ENCODE assay signal across 8 cellular contexts in the genomic region with DNA sequence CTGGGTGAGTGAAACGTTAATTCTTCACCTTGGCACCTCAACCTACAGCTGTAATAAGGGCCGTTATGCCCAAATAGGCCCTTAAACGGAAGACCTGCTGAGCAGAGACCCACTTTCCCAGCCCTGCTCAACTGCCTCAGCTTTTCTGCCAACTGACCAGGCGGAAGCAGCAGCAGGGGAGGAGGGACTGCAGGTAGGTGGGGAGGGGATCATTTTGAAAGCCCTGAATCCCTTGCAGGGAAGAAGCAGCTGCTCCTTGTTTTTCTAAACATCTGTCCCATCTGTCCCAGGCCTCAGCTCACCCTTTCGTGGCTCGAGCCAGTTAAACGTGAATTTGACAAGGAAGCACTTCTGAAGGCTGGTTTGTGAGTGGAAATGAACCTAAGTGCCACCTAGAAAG. TPM values are rescaled to one million over a fixed set of nuclear protein-coding genes. Genes with fewer than 3 reads are reported as not detected.
DNase-seq lines count a peak whose midpoint lies in the region; ATAC-seq and TF ChIP-seq lines count a peak whose summit lies in the region.

No MANE protein-coding gene starts in this region.

- H3K4me1 ChIP-seq in SK-N-SH (ENCODE audit: control insufficient read depth in 1 of 2, insufficient read depth in 2 of 2, low read depth in 1 of 2, low read length in 1 of 2) (peaks cover 0 to 4% of the 10 kb centered on the region in 2 experiments; a peak in 2 of 4 replicates), iPS DF 6.9 (ENCODE audit: control insufficient read depth, insufficient read depth, low read length) (peaks cover 4% of the 10 kb centered on the region; the same call in 1 of the 2 replicates)

- DNase-seq in SK-N-SH (no peak), T-cell (no peak), iPS DF 6.9 (ENCODE audit: low read depth, low spot score) (peak; percentile 29), NCI-H446 treated with DMSO at 0.1 percent for 48 hours (lab: John Stamatoyannopoulos, UW) (no peak), NCI-H1694 treated with DMSO at 0.1 percent for 48 hours (lab: John Stamatoyannopoulos, UW) (no peak)
- no peak for DNase-seq in stimulated activated naive B cell treated with anti-CD40 and anti-IgM and Interleukin-4, amounts not matched to agents 10 μg/mL and 1 μg/mL and 100 μg/mL, for 72 hours

- H3K4me3 ChIP-seq in SK-N-SH (ENCODE audit: low read depth in 2 of 2, low read length in 1 of 2) = no peak overlapping the region
- H3K4me3 ChIP-seq in iPS DF 6.9 (ENCODE audit: low read length) = no peak overlapping the region

- 95% methylated on average over 7 of the region's 7 CpGs for WGBS in SK-N-SH (ENCODE audit: low lambda C conversion rate)
- no CpG with 5 or more reads among the region's 7 CpGs for WGBS in iPS DF 6.9 (ENCODE audit: insufficient coverage, insufficient read length)

- no peaks in the 10 kb centered on the region for H3K9me3 Mint-ChIP-seq in T-cell
- H3K9me3 Mint-ChIP-seq in stimulated activated naive B cell treated with anti-CD40 and anti-IgM and Interleukin-4, amounts not matched to agents 10 μg/mL and 1 μg/mL and 100 μg/mL, for 72 hours = peaks cover 0 to 1% of the 10 kb centered on the region in 2 donors

- peak overlapping the region in 1 of 2 donors; percentile 93 for H3K27ac Mint-ChIP-seq in T-cell
- peak overlapping the region; percentile 96 for H3K27ac Mint-ChIP-seq in stimulated activated naive B cell treated with anti-CD40 and anti-IgM and Interleukin-4, amounts not matched to agents 10 μg/mL and 1 μg/mL and 100 μg/mL, for 72 hours

- peaks cover 36% of the 10 kb centered on the region for H3K79me2 ChIP-seq in SK-N-SH (ENCODE audit: insufficient read depth)

- H3K36me3 ChIP-seq in SK-N-SH (replicated peaks in 1 of 2; ENCODE audit: control insufficient read depth in 1 of 2, insufficient read depth in 2 of 2, low read length in 1 of 2) (no peaks in the 10 kb centered on the region), iPS DF 6.9 (ENCODE audit: control insufficient read depth, insufficient read depth, low read length) (no peaks in the 10 kb centered on the region)

- H3K27me3 Mint-ChIP-seq in T-cell = no peaks in the 10 kb centered on the region
- H3K27me3 Mint-ChIP-seq in stimulated activated naive B cell treated with anti-CD40 and anti-IgM and Interleukin-4, amounts not matched to agents 10 μg/mL and 1 μg/mL and 100 μg/mL, for 72 hours = no peaks in the 10 kb centered on the region

- H4K20me1 ChIP-seq in SK-N-SH (ENCODE audit: insufficient read depth) = no peaks in the 10 kb centered on the region

- H3K9ac ChIP-seq in SK-N-SH = no peak overlapping the region

- H3K9me3 ChIP-seq in SK-N-SH (no peaks in the 10 kb centered on the region), iPS DF 6.9 (ENCODE audit: control insufficient read depth, insufficient read depth, low read length) (no peaks in the 10 kb centered on the region)

- TF ChIP-seq CTCF in SK-N-SH (IDR thresholded peaks at IDR 0.05) = no peak

- H3K4me1 Mint-ChIP-seq in T-cell = peaks cover 51 to 61% (median 54%) of the 10 kb centered on the region in 3 donors
- peaks cover 15 to 32% of the 10 kb centered on the region in 2 donors for H3K4me1 Mint-ChIP-seq in stimulated activated naive B cell treated with anti-CD40 and anti-IgM and Interleukin-4, amounts not matched to agents 10 μg/mL and 1 μg/mL and 100 μg/mL, for 72 hours

- ATAC-seq in SK-N-SH treated with all-trans-retinoic acid at 6 μM for 48 hours = no peak
- ATAC-seq in T-cell (replicated peaks in 1 of 4) = no peak
- no peak for ATAC-seq in stimulated activated naive B cell treated with anti-CD40 and anti-IgM and Interleukin-4, amounts not matched to agents 10 μg/mL and 1 μg/mL and 100 μg/mL, for 72 hours (replicated peaks)
- ATAC-seq in GM21737 (IDR thresholded peaks at IDR 0.05; ENCODE audit: unreplicated experiment) = no peak

- H3K9me2 ChIP-seq in SK-N-SH = no peaks in the 10 kb centered on the region

- H3K4me3 Mint-ChIP-seq in T-cell = peak overlapping the region; percentile 87 to 94 (median 93)
- no peak overlapping the region for H3K4me3 Mint-ChIP-seq in stimulated activated naive B cell treated with anti-CD40 and anti-IgM and Interleukin-4, amounts not matched to agents 10 μg/mL and 1 μg/mL and 100 μg/mL, for 72 hours

- H3K36me3 Mint-ChIP-seq in T-cell = no peaks in the 10 kb centered on the region
- peaks cover 7 to 18% of the 10 kb centered on the region in 2 donors for H3K36me3 Mint-ChIP-seq in stimulated activated naive B cell treated with anti-CD40 and anti-IgM and Interleukin-4, amounts not matched to agents 10 μg/mL and 1 μg/mL and 100 μg/mL, for 72 hours

- no peak for TF ChIP-seq RAD21 in SK-N-SH (IDR thresholded peaks at IDR 0.05; ENCODE audit: low read length)

- no peak overlapping the region; the same call in 1 of the 2 replicates for H3K4me2 ChIP-seq in SK-N-SH

- H3K27me3 ChIP-seq in SK-N-SH (ENCODE audit: insufficient read depth) (no peaks in the 10 kb centered on the region), iPS DF 6.9 (ENCODE audit: control insufficient read depth, insufficient read depth, low read length) (no peaks in the 10 kb centered on the region)

- H2AFZ ChIP-seq in SK-N-SH (ENCODE audit: low read depth) = peak overlapping the region; percentile 99

- POLR2A ChIA-PET in SK-N-SH (lab: Yijun Ruan, JAX) = interaction anchor here (0.5 kb wide), 1 partner anchor 307 kb away, joined by 3 read pairs; no protein-coding TSS in a partner anchor
- POLR2A ChIA-PET in T-cell (lab: Charles Lee) = no interaction called here

- no peaks in the 10 kb centered on the region for H3F3A ChIP-seq in SK-N-SH (replicated peaks; ENCODE audit: insufficient read depth)

- no peak for TF ChIP-seq EP300 in SK-N-SH (IDR thresholded peaks at IDR 0.05; ENCODE audit: borderline replicate concordance in 1 of 2, low read depth in 1 of 2, low read length in 1 of 2)

- CTCF ChIA-PET in SK-N-SH (lab: Yijun Ruan, JAX) = no interaction called here
- CTCF ChIA-PET in T-cell (lab: Charles Lee) = interaction anchor here in 1 of 2 donors (0.8 kb wide), 1 partner anchor 529 kb away, joined by 3 read pairs; no protein-coding TSS in a partner anchor

- no peak overlapping the region for H3K27ac ChIP-seq in SK-N-SH (ENCODE audit: low read depth in 2 of 2, low read length in 1 of 2)
- H3K27ac ChIP-seq in iPS DF 6.9 (ENCODE audit: low read length) = no peak overlapping the region

TF ChIP-seq in SK-N-SH, 30 proteins besides CTCF, POLR2A, EP300 and RAD21 (continues in another document):
- TF ChIP-seq FOSL2 (IDR thresholded peaks at IDR 0.05; ENCODE audit: borderline replicate concordance, low read depth) (no peak), NFIC (IDR thresholded peaks at IDR 0.05; ENCODE audit: borderline replicate concordance) (no peak), USF1 (IDR thresholded peaks at IDR 0.05; ENCODE audit: borderline replicate concordance, low read depth) (no peak), CHD2 (IDR thresholded peaks at IDR 0.05; ENCODE audit: low read length, partially characterized antibody) (no peak)

TF ChIP-seq in SK-N-SH treated with all-trans-retinoic acid at 6 μM for 48 hours, 23 proteins besides CTCF, POLR2A, EP300 and RAD21:
- TF ChIP-seq, protein P1, sequence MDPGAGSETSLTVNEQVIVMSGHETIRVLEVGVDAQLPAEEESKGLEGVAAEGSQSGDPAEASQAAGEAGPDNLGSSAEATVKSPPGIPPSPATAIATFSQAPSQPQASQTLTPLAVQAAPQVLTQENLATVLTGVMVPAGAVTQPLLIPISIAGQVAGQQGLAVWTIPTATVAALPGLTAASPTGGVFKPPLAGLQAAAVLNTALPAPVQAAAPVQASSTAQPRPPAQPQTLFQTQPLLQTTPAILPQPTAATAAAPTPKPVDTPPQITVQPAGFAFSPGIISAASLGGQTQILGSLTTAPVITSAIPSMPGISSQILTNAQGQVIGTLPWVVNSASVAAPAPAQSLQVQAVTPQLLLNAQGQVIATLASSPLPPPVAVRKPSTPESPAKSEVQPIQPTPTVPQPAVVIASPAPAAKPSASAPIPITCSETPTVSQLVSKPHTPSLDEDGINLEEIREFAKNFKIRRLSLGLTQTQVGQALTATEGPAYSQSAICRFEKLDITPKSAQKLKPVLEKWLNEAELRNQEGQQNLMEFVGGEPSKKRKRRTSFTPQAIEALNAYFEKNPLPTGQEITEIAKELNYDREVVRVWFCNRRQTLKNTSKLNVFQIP (CRISPR knock-in tag; IDR thresholded peaks at IDR 0.05; ENCODE audit: borderline replicate concordance, low read depth) = no peak
- TF ChIP-seq ZC3H10 (CRISPR knock-in tag; IDR thresholded peaks at IDR 0.05) (no peak), ESRRG (CRISPR knock-in tag; IDR thresholded peaks at IDR 0.05) (no peak), ISL1 (CRISPR knock-in tag; IDR thresholded peaks at IDR 0.05) (no peak), ZNF70 (CRISPR knock-in tag; IDR thresholded peaks at IDR 0.05) (no peak), TOX (CRISPR knock-in tag; IDR thresholded peaks at IDR 0.05; ENCODE audit: borderline replicate concordance) (no peak), ZNF8 (CRISPR knock-in tag; IDR thresholded peaks at IDR 0.05) (no peak), GLIS3 (CRISPR knock-in tag; IDR thresholded peaks at IDR 0.05) (no peak), PPARA (CRISPR knock-in tag; IDR thresholded peaks at IDR 0.05; ENCODE audit: borderline replicate concordance) (no peak), BACH2 (CRISPR knock-in tag; IDR thresholded peaks at IDR 0.05; ENCODE audit: borderline replicate concordance) (no peak)

RNA-seq across cellular contexts. Expression of gene CMC1, which starts 1.0 kb away (rescaled TPM):
- polyA plus RNA-seq in SK-N-SH (2012; rRNA removed) = 21.4 and 24.1 TPM in 2 replicates
- polyA plus RNA-seq in SK-N-SH (2012; cell fraction: cytosol; rRNA removed) = 29.3 and 37.8 TPM in 2 replicates
- polyA plus RNA-seq in SK-N-SH (2012; cell fraction: nucleus; rRNA removed) = 13.1 and 14.3 TPM in 2 replicates
- total RNA-seq in T-cell = 10 to 100 TPM; 11.1 to 45.3 (median 18.8) TPM

Comparison
In these comparisons a context has a peak if more than half of its experiments do, and no peak if none do; other contexts are left out.
1. H3K4me3 Mint-ChIP-seq: peak in T-cell (3 of 3); none in stimulated activated naive B cell treated with anti-CD40 and anti-IgM and Interleukin-4, amounts not matched to agents 10 μg/mL and 1 μg/mL and 100 μg/mL, for 72 hours (0 of 2).